In genomic region chr7:2232766-2233520, GRCh38 we compare ENCODE assay signal across 8 cellular contexts. TPM values are rescaled to one million over a fixed set of nuclear protein-coding genes. Genes with fewer than 3 reads are reported as not detected.
DNase-seq lines count a peak whose midpoint lies in the region; ATAC-seq and TF ChIP-seq lines count a peak whose summit lies in the region.

Gene MAD1L1, minus strand, starts transcription at chr7:2232945. Its CDS starts 2,812 bp downstream, at chr7:2230133.

- peaks cover 12% of the 10 kb centered on the region for H3K4me1 Mint-ChIP-seq in GM23338
- peaks cover 16% of the 10 kb centered on the region for H3K4me1 Mint-ChIP-seq in neural crest cell

- WGBS in stomach, 5 donors = 0% methylated on average over 27 to 63 of the region's 63 CpGs

- H3K4me2 ChIP-seq in DOHH2 (ENCODE audit: low read length) = peak within 1 kb of the TSS; percentile 75
- H3K4me2 ChIP-seq in GM23338 = peak within 1 kb of the TSS; percentile 96
- peak within 1 kb of the TSS; percentile 93 for H3K4me2 ChIP-seq in Loucy (ENCODE audit: low read depth, low read length, poor library complexity, severe bottlenecking)

- H3K27ac ChIP-seq in DOHH2 (ENCODE audit: low read depth, low read length) (peak within 1 kb of the TSS; percentile 15; the same call in 1 of the 2 replicates), GM23338 (ENCODE audit: low read depth) (peak within 1 kb of the TSS; percentile 85), stomach (peak within 1 kb of the TSS; percentile 47 to 89 (median 85))

- H3K36me3 Mint-ChIP-seq in GM23338 (ENCODE audit: low read depth) (peaks cover 55% of the 10 kb centered on the region), neural crest cell (ENCODE audit: low read depth) (peaks cover 8% of the 10 kb centered on the region)

- H4K20me1 ChIP-seq in DOHH2 (ENCODE audit: control insufficient read depth, insufficient read depth, low read depth, low read length) = peaks cover 19% of the 10 kb centered on the region
- peaks cover 12% of the 10 kb centered on the region for H4K20me1 ChIP-seq in GM23338 (replicated peaks; ENCODE audit: insufficient read depth)
- H4K20me1 ChIP-seq in Loucy (ENCODE audit: insufficient read depth, low read length, poor library complexity, severe bottlenecking) = peaks cover 19% of the 10 kb centered on the region

- H3K36me3 ChIP-seq in DOHH2 (ENCODE audit: control insufficient read depth, low read length) (peaks cover 72% of the 10 kb centered on the region), GM23338 (ENCODE audit: insufficient read depth) (peaks cover 33% of the 10 kb centered on the region), Loucy (ENCODE audit: insufficient read depth, low read length) (peaks cover 22% of the 10 kb centered on the region; the same call in 1 of the 2 replicates), stomach (peaks cover 13 to 59% (median 54%) of the 10 kb centered on the region in 4 donors)

- H3K9me2 ChIP-seq in DOHH2 (replicated peaks; ENCODE audit: control insufficient read depth, low read length) = no peaks in the 10 kb centered on the region
- H3K9me2 ChIP-seq in GM23338 (ENCODE audit: insufficient read depth) = no peaks in the 10 kb centered on the region
- no peaks in the 10 kb centered on the region for H3K9me2 ChIP-seq in Loucy (replicated peaks; ENCODE audit: low read depth, low read length)

- peak within 1 kb of the TSS; percentile 15 for H2AFZ ChIP-seq in GM23338
- H2AFZ ChIP-seq in Loucy (ENCODE audit: low read length) = peak within 1 kb of the TSS; percentile 88

- DNase-seq in GM23338 (ENCODE audit: low spot score) = peak; percentile 96
- DNase-seq in SHP77 (lab: John Stamatoyannopoulos, UW) = peak; percentile 96 to 97
- DNase-seq in activated gamma-delta T cell (lab: John Stamatoyannopoulos, UW) = peak; percentile 80
- peak; percentile 94 for DNase-seq in fibroblast of villous mesenchyme (ENCODE audit: low read depth)
- peak; percentile 89 for DNase-seq in neural crest cell (ENCODE audit: low read depth, low spot score)
- DNase-seq in stomach = peak; percentile 91

- H3K79me2 ChIP-seq in DOHH2 (ENCODE audit: control insufficient read depth, low read length) = peaks cover 87% of the 10 kb centered on the region
- peaks cover 56% of the 10 kb centered on the region for H3K79me2 ChIP-seq in GM23338 (replicated peaks; ENCODE audit: insufficient read depth)
- H3K79me2 ChIP-seq in Loucy (ENCODE audit: insufficient read depth, low read length) = peaks cover 41% of the 10 kb centered on the region

- TF ChIP-seq EP300 in stomach (IDR thresholded peaks at IDR 0.05) = no peak

- H3K4me3 ChIP-seq in DOHH2 (ENCODE audit: low read length) = peak within 1 kb of the TSS; percentile 92
- peak within 1 kb of the TSS; percentile 93 for H3K4me3 ChIP-seq in GM23338
- H3K4me3 ChIP-seq in Loucy (ENCODE audit: low read length, poor library complexity, severe bottlenecking) = peak within 1 kb of the TSS; percentile 96
- peak within 1 kb of the TSS; percentile 80 for H3K4me3 ChIP-seq in fibroblast of villous mesenchyme (ENCODE audit: low read depth, low read length)
- peak within 1 kb of the TSS; percentile 97 to 100 (median 98) for H3K4me3 ChIP-seq in stomach

- no peak for TF ChIP-seq CTCF in DOHH2 (IDR thresholded peaks at IDR 0.05; ENCODE audit: low read depth, low read length, poor library complexity, severe bottlenecking)
- TF ChIP-seq CTCF in GM23338 (conservative IDR thresholded peaks at IDR 0.05; ENCODE audit: low read depth in 2 of 2) = no peak
- no peak for TF ChIP-seq CTCF in Loucy (conservative IDR thresholded peaks at IDR 0.05; ENCODE audit: low read length)
- TF ChIP-seq CTCF in fibroblast of villous mesenchyme (IDR thresholded peaks at IDR 0.05; ENCODE audit: insufficient read depth, low read depth, low read length) = no peak
- TF ChIP-seq CTCF in neural crest cell (conservative IDR thresholded peaks at IDR 0.05) = no peak
- no peak for TF ChIP-seq CTCF in stomach (IDR thresholded peaks at IDR 0.05)

- peaks cover 49% of the 10 kb centered on the region for H3K4me1 ChIP-seq in DOHH2 (ENCODE audit: control insufficient read depth, low read length)
- peaks cover 19% of the 10 kb centered on the region for H3K4me1 ChIP-seq in GM23338 (ENCODE audit: insufficient read depth)
- H3K4me1 ChIP-seq in Loucy (ENCODE audit: insufficient read depth, low read length, poor library complexity, severe bottlenecking) = peaks cover 25% of the 10 kb centered on the region
- H3K4me1 ChIP-seq in stomach = peaks cover 11 to 35% (median 31%) of the 10 kb centered on the region in 4 donors

- intact Hi-C loops in stomach (cut with DNase I; ENCODE audit: low total_unique reads) = no loop called here

- peak within 1 kb of the TSS; percentile 94 for H3K9ac ChIP-seq in Loucy (ENCODE audit: low read depth, low read length, poor library complexity, severe bottlenecking)

- no peak for TF ChIP-seq POLR2A in stomach (IDR thresholded peaks at IDR 0.05)

- peak; percentile 87 for ATAC-seq in GM23338

- no peaks in the 10 kb centered on the region for H3K9me3 ChIP-seq in DOHH2 (ENCODE audit: control insufficient read depth, insufficient read depth, low read length)
- H3K9me3 ChIP-seq in Loucy (ENCODE audit: insufficient read depth, low read depth, low read length) = no peaks in the 10 kb centered on the region
- no peaks in the 10 kb centered on the region for H3K9me3 ChIP-seq in stomach

- peak within 1 kb of the TSS; percentile 91 for H3K4me3 Mint-ChIP-seq in GM23338
- peak within 1 kb of the TSS; percentile 95 for H3K4me3 Mint-ChIP-seq in neural crest cell

- H3K9me3 Mint-ChIP-seq in GM23338 (no peaks in the 10 kb centered on the region), neural crest cell (no peaks in the 10 kb centered on the region)

- H3F3A ChIP-seq in DOHH2 (ENCODE audit: control insufficient read depth, insufficient read depth) (peaks cover 33% of the 10 kb centered on the region), GM23338 (replicated peaks; ENCODE audit: low read depth) (peaks cover 13% of the 10 kb centered on the region; the same call in 1 of the 2 replicates), Loucy (ENCODE audit: low read depth) (peaks cover 9% of the 10 kb centered on the region; the same call in 1 of the 2 replicates)

- H3K27me3 Mint-ChIP-seq in GM23338 (ENCODE audit: insufficient read depth, low read depth, poor library complexity) = peaks cover 13% of the 10 kb centered on the region
- H3K27me3 Mint-ChIP-seq in neural crest cell (ENCODE audit: low read depth) = no peaks in the 10 kb centered on the region

- H3K27me3 ChIP-seq in DOHH2 (ENCODE audit: control insufficient read depth, low read length) (no peaks in the 10 kb centered on the region), GM23338 (ENCODE audit: insufficient read depth) (no peaks in the 10 kb centered on the region), Loucy (ENCODE audit: insufficient read depth, low read length, poor library complexity, severe bottlenecking) (no peaks in the 10 kb centered on the region), stomach (no peaks in the 10 kb centered on the region)

- H3K27ac Mint-ChIP-seq in GM23338 = peak within 1 kb of the TSS; percentile 94
- H3K27ac Mint-ChIP-seq in neural crest cell (ENCODE audit: unreplicated experiment) = peak within 1 kb of the TSS; percentile 97

RNA-seq across cellular contexts. Expression of gene MAD1L1, which starts in this region (rescaled TPM):
- 59.3 and 87.1 TPM in 2 replicates for total RNA-seq in GM23338 (2014; rRNA removed; shearing (Covaris generic))
- polyA plus RNA-seq in GM23338 (2016; fragmentation: Nextera tagmentation; extraction: Ambion mirVana) = 40.3 and 42.9 TPM in 2 replicates
- total RNA-seq in fibroblast of villous mesenchyme = 43.6 and 67.6 TPM in 2 replicates
- total RNA-seq in neural crest cell = 49.7 and 53.8 TPM in 2 replicates
- total RNA-seq in stomach = 100 to 1,000 TPM in 1 of 5 donors, 10 to 100 TPM in 4; 12.8 to 469 (median 25.0) TPM
- polyA plus RNA-seq in stomach = 10 to 100 TPM; 25.8 to 36.0 (median 28.7) TPM

Comparison
In these comparisons a context has a peak if more than half of its experiments do, and no peak if none do; other contexts are left out.
1. Peak in every context shown above with its lines: DNase-seq, ATAC-seq, H3K4me3 ChIP-seq and H3K27ac ChIP-seq.
2. H3K27ac ChIP-seq: peak in every context shown above with its lines; median percentile 85 in GM23338; 85 in stomach; 15 in DOHH2.